Comparison of ENCODE assay signal across 9 cellular contexts in genomic region chr11:66287256-66288137, GRCh38. TPM values are rescaled to one million over a fixed set of nuclear protein-coding genes. Genes with fewer than 3 reads are reported as not detected.
A peak's percentile ranks its signal among the peaks of the same experiment; 100 is the strongest.
DNase-seq lines count a peak whose midpoint lies in the region; ATAC-seq, FAIRE-seq and TF ChIP-seq lines count a peak whose summit lies in the region.
"Had no signal": no experiment of that assay in that cellular context is flagged by ENCODE, and none has a peak within 500 bp of the region (broad histone marks: within the 10 kb centered on the region; RNA-seq: fewer than 3 reads in every experiment).

No MANE protein-coding gene starts in this region.

- no peak for FAIRE-seq in RCC 7860 (lab: Jason Lieb, UNC)

- dilution Hi-C loops in IMR-90 (cut with HindIII; ENCODE audit: low sequenced_read_pairs, unreplicated experiment): no loop called here

- H3K9me3 ChIP-seq in IMR-90 (ENCODE audit: control insufficient read depth, insufficient read depth, low read length): no peaks in the 10 kb centered on the region
- H3K9me3 ChIP-seq in muscle layer of colon (ENCODE audit: low read length): no peaks in the 10 kb centered on the region
- no peaks in the 10 kb centered on the region for H3K9me3 ChIP-seq in right cardiac atrium (ENCODE audit: control insufficient read depth, low read length)

- 93% methylated on average over 7 of the region's 16 CpGs; no CpG with 5 or more reads in 1 of the 2 experiments for WGBS in IMR-90 (ENCODE audit: extremely low coverage in 2 of 2, insufficient read length in 1 of 2), 2 experiments
- 69% methylated on average over 16 of the region's 16 CpGs for WGBS in right cardiac atrium

- H4K5ac ChIP-seq in IMR-90 (ENCODE audit: low read depth, low read length): no peak overlapping the region

- peak overlapping the region; percentile 99; the same call in 1 of the 2 replicates for H3K14ac ChIP-seq in IMR-90 (replicated peaks; ENCODE audit: low read depth, low read length)

- peak overlapping the region; percentile 90 for H2AK5ac ChIP-seq in IMR-90 (ENCODE audit: low read depth, low read length)

- H3K79me1 ChIP-seq in IMR-90 (ENCODE audit: low read depth in 1 of 2, low read length in 2 of 2): peaks cover 15 to 40% of the 10 kb centered on the region in 2 experiments; a peak in 3 of 4 replicates

- peak overlapping the region; percentile 69 for H3K23ac ChIP-seq in IMR-90 (ENCODE audit: low read depth, low read length)

- TF ChIP-seq CTCF in AG04449 (IDR thresholded peaks at IDR 0.05; ENCODE audit: insufficient read depth, low read length, missing control alignments) (no peak), IMR-90 (conservative IDR thresholded peaks at IDR 0.05; ENCODE audit: low read depth, low read length) (no peak), brain microvascular endothelial cell (IDR thresholded peaks at IDR 0.05; ENCODE audit: low read depth, low read length, missing control alignments) (no peak)

- TF ChIP-seq POLR2A in IMR-90 (IDR thresholded peaks at IDR 0.05; ENCODE audit: low read depth, low read length): no peak

- no peak overlapping the region for H2BK120ac ChIP-seq in IMR-90 (ENCODE audit: low read depth, low read length)

- ATAC-seq in IMR-90 (ENCODE audit: low read depth) (no peak), HG03280 (IDR thresholded peaks at IDR 0.05; ENCODE audit: unreplicated experiment) (no peak), right cardiac atrium (no peak)

- peaks cover 13% of the 10 kb centered on the region for H3K4me1 ChIP-seq in IMR-90 (ENCODE audit: control insufficient read depth, insufficient read depth, low read length)
- peaks cover 25% of the 10 kb centered on the region for H3K4me1 ChIP-seq in muscle layer of colon (ENCODE audit: insufficient read depth, low read length)
- H3K4me1 ChIP-seq in right cardiac atrium (ENCODE audit: control insufficient read depth, insufficient read depth, low read length): peaks cover 10% of the 10 kb centered on the region

- H4K20me1 ChIP-seq in IMR-90 (ENCODE audit: insufficient read depth, low read length): peaks cover 24% of the 10 kb centered on the region

- no peak for DNase-seq in AG04449 (ENCODE audit: low read depth, low spot score)
- DNase-seq in IMR-90: no peak
- no peak for DNase-seq in brain microvascular endothelial cell
- no peak for DNase-seq in right cardiac atrium
- no peak for DNase-seq in NCI-H774 (lab: John Stamatoyannopoulos, UW)
- DNase-seq in RCC 7860 (ENCODE audit: low spot score): no peak
- DNase-seq: Kasumi-1 had no signal

- H3K36me3 ChIP-seq in IMR-90 (ENCODE audit: control insufficient read depth, insufficient read depth, low read length) (peaks cover 16% of the 10 kb centered on the region; the same call in 1 of the 2 replicates), brain microvascular endothelial cell (replicated peaks) (peaks cover 15% of the 10 kb centered on the region), muscle layer of colon (ENCODE audit: insufficient read depth, low read length) (peaks cover 7% of the 10 kb centered on the region)

- peak overlapping the region; percentile 98 for H3K4me2 ChIP-seq in IMR-90 (ENCODE audit: low read depth, low read length)

- peak overlapping the region; percentile 93; the same call in 1 of the 2 replicates for H4K91ac ChIP-seq in IMR-90 (ENCODE audit: insufficient read depth, low read depth, low read length)

- H3K9me1 ChIP-seq in IMR-90 (ENCODE audit: insufficient read depth, low read length): peaks cover 17% of the 10 kb centered on the region

- in situ Hi-C loops in IMR-90 (cut with MboI; ENCODE audit: low sequenced_read_pairs) (no loop called here), brain microvascular endothelial cell (cut with HindIII; ENCODE audit: low pct_ligation_motif_present, low sequenced_read_pairs) (no loop called here)

- H4K8ac ChIP-seq in IMR-90 (ENCODE audit: low read depth in 2 of 2, low read length in 2 of 2): peak overlapping the region; percentile 90 to 93; a peak in 2 of 4 replicates

- H3K56ac ChIP-seq in IMR-90 (ENCODE audit: extremely low read depth, insufficient read depth, low read length): no peak overlapping the region

- peak overlapping the region; percentile 99; the same call in 1 of the 2 replicates for H3K9ac ChIP-seq in IMR-90 (ENCODE audit: low read depth, low read length)
- H3K9ac ChIP-seq in muscle layer of colon (ENCODE audit: low read length): peak overlapping the region; percentile 89

- no peak for TF ChIP-seq RAD21 in IMR-90 (IDR thresholded peaks at IDR 0.05; ENCODE audit: low read length)

- POLR2A ChIA-PET in AG04449 (lab: Yijun Ruan, JAX) (interaction anchor here (0.5 to 2.9 kb wide), 6 partner anchors 20 to 48 kb away, joined by 3 to 24 read pairs (median 12); partner anchors contain the start of genes CD248, RAB1B and RIN1), IMR-90 (lab: Charles Lee; ENCODE audit: unreplicated experiment) (no interaction called here)

- peak overlapping the region; percentile 91 for H2BK5ac ChIP-seq in IMR-90 (ENCODE audit: low read depth, low read length, poor library complexity, severe bottlenecking)

- H3K4me3 ChIP-seq in AG04449 (ENCODE audit: low read depth, low read length) (peak overlapping the region; percentile 82), IMR-90 (ENCODE audit: insufficient read depth, low read depth, low read length) (peak overlapping the region; percentile 69), brain microvascular endothelial cell (ENCODE audit: low read depth, low read length) (peak overlapping the region; percentile 72), muscle layer of colon (ENCODE audit: low read depth in 1 of 2, low read length in 2 of 2) (peak overlapping the region; percentile 81 to 95), right cardiac atrium (ENCODE audit: low read length) (no peak overlapping the region)

- no peak overlapping the region for H2BK20ac ChIP-seq in IMR-90 (ENCODE audit: low read depth, low read length)

- peak overlapping the region; percentile 96 for H2AK9ac ChIP-seq in IMR-90 (replicated peaks; ENCODE audit: low read depth, low read length, poor library complexity)

- no peak overlapping the region for H2BK15ac ChIP-seq in IMR-90 (ENCODE audit: low read depth, low read length)

- H3K27ac ChIP-seq in IMR-90 (ENCODE audit: insufficient read depth, low read length) (no peak overlapping the region; the same call in 1 of the 2 replicates), brain microvascular endothelial cell (no peak overlapping the region), muscle layer of colon (ENCODE audit: low read depth, low read length) (peak overlapping the region; percentile 28), right cardiac atrium (ENCODE audit: low read length) (no peak overlapping the region)

- H3K4ac ChIP-seq in IMR-90 (ENCODE audit: low read depth, low read length): peak overlapping the region; percentile 98

- peak overlapping the region; percentile 59 for H2AFZ ChIP-seq in IMR-90 (replicated peaks; ENCODE audit: low read length, poor library complexity)

- CTCF ChIA-PET in AG04449 (lab: Yijun Ruan, JAX): interaction anchor here (0.5 to 10.6 kb wide), 14 partner anchors 8 to 543 kb away, joined by 3 to 109 read pairs (median 5); partner anchors contain the start of genes RAB1B and RIN1
- CTCF ChIA-PET in IMR-90 (lab: Yijun Ruan, JAX): no interaction called here

- peaks cover 15% of the 10 kb centered on the region for H3K27me3 ChIP-seq in IMR-90 (ENCODE audit: control insufficient read depth, insufficient read depth, low read length)
- H3K27me3 ChIP-seq in brain microvascular endothelial cell (replicated peaks): peaks cover 12% of the 10 kb centered on the region
- peaks cover 9 to 16% of the 10 kb centered on the region in 2 donors for H3K27me3 ChIP-seq in muscle layer of colon (ENCODE audit: control insufficient read depth in 1 of 2, insufficient read depth in 2 of 2, low read length in 2 of 2)
- no peaks in the 10 kb centered on the region for H3K27me3 ChIP-seq in right cardiac atrium (ENCODE audit: control insufficient read depth, insufficient read depth)

- H3K18ac ChIP-seq in IMR-90 (ENCODE audit: low read depth, low read length): no peak overlapping the region

- BruUV-seq in IMR-90 (replicated peaks; lab: Mats Ljungman, UMichigan): no TSS peak

- intact Hi-C loops in IMR-90 (cut with micrococcal nuclease) (loop anchor here (2.0 kb wide), 1 partner anchor 65 kb away; no protein-coding TSS in a partner anchor), right cardiac atrium (cut with DNase I) (no loop called here)

TF ChIP-seq in IMR-90, 13 proteins besides CTCF, POLR2A, EP300 and RAD21 (continues in another document):
- TF ChIP-seq CHD1 (IDR thresholded peaks at IDR 0.05; ENCODE audit: low read depth, low read length): no peak
- TF ChIP-seq NFE2L2 (IDR thresholded peaks at IDR 0.05; ENCODE audit: low read depth, low read length): no peak
- TF ChIP-seq BHLHE40 (IDR thresholded peaks at IDR 0.05; ENCODE audit: low read depth, low read length): no peak
- TF ChIP-seq RFX5 (IDR thresholded peaks at IDR 0.05; ENCODE audit: low read depth, low read length): no peak

RNA-seq across cellular contexts. Expression of gene YIF1A, which starts 1.4 kb away (rescaled TPM):
- total RNA-seq in IMR-90 (2012; rRNA removed): 128 and 134 TPM in 2 replicates
- polyA plus RNA-seq in IMR-90 (2012; rRNA removed): 207 and 219 TPM in 2 replicates
- polyA plus RNA-seq in IMR-90 (2012; cell fraction: cytosol; rRNA removed): 235 and 292 TPM in 2 replicates
- polyA plus RNA-seq in IMR-90 (2012; cell fraction: nucleus; rRNA removed; ENCODE audit: low replicate concordance): 160 and 316 TPM in 2 replicates
- total RNA-seq in right cardiac atrium: 10 to 100 TPM; 48.0 to 65.3 (median 50.5) TPM
- polyA plus RNA-seq in right cardiac atrium: 56.1 TPM

RNA-seq across cellular contexts. Expression of gene TMEM151A, which starts 4.2 kb away (rescaled TPM):
- not detected in 2 replicates for total RNA-seq in IMR-90 (2012; rRNA removed)
- polyA plus RNA-seq in IMR-90 (2012; rRNA removed): 0.03 and 0.07 TPM in 2 replicates
- 0.04 and 0.18 TPM in 2 replicates for polyA plus RNA-seq in IMR-90 (2012; cell fraction: cytosol; rRNA removed)
- polyA plus RNA-seq in IMR-90 (2012; cell fraction: nucleus; rRNA removed; ENCODE audit: low replicate concordance): 0.11 and 0.21 TPM in 2 replicates
- under 1 TPM; 0.20 to 0.31 (median 0.26) TPM for total RNA-seq in right cardiac atrium
- 0.45 TPM for polyA plus RNA-seq in right cardiac atrium

RNA-seq across cellular contexts. Expression of gene CNIH2, which starts 9.5 kb away (rescaled TPM):
- total RNA-seq in IMR-90 (2012; rRNA removed) (0.54 and 0.83 TPM in 2 replicates), right cardiac atrium (under 1 TPM in 2 of 4 donors, not detected in 2; 0.25 to 0.47 TPM)
- polyA plus RNA-seq in IMR-90 (2012; rRNA removed) (3.4 and 5.2 TPM in 2 replicates), right cardiac atrium (0.23 TPM)
- 3.2 and 6.7 TPM in 2 replicates for polyA plus RNA-seq in IMR-90 (2012; cell fraction: cytosol; rRNA removed)
- polyA plus RNA-seq in IMR-90 (2012; cell fraction: nucleus; rRNA removed; ENCODE audit: low replicate concordance): 4.2 and 9.4 TPM in 2 replicates

RNA-seq across cellular contexts. Expression of gene RAB1B, which starts 19.1 kb away (rescaled TPM):
- 76.9 and 83.7 TPM in 2 replicates for total RNA-seq in IMR-90 (2012; rRNA removed)
- polyA plus RNA-seq in IMR-90 (2012; rRNA removed): 248 and 296 TPM in 2 replicates
- polyA plus RNA-seq in IMR-90 (2012; cell fraction: cytosol; rRNA removed): 149 and 250 TPM in 2 replicates
- 91.2 and 145 TPM in 2 replicates for polyA plus RNA-seq in IMR-90 (2012; cell fraction: nucleus; rRNA removed; ENCODE audit: low replicate concordance)
- 100 to 1,000 TPM; 114 to 129 (median 125) TPM for total RNA-seq in right cardiac atrium
- polyA plus RNA-seq in right cardiac atrium: 170 TPM

RNA-seq across cellular contexts. Expression of gene CD248, which starts 29.3 kb away (rescaled TPM):
- 19.5 and 25.6 TPM in 2 replicates for total RNA-seq in IMR-90 (2012; rRNA removed)
- 209 and 223 TPM in 2 replicates for polyA plus RNA-seq in IMR-90 (2012; rRNA removed)
- polyA plus RNA-seq in IMR-90 (2012; cell fraction: cytosol; rRNA removed): 280 and 375 TPM in 2 replicates
- polyA plus RNA-seq in IMR-90 (2012; cell fraction: nucleus; rRNA removed; ENCODE audit: low replicate concordance): 114 and 198 TPM in 2 replicates
- total RNA-seq in right cardiac atrium: 10 to 100 TPM; 10.5 to 22.9 (median 21.9) TPM
- polyA plus RNA-seq in right cardiac atrium: 12.0 TPM
